In the genomic region with DNA sequence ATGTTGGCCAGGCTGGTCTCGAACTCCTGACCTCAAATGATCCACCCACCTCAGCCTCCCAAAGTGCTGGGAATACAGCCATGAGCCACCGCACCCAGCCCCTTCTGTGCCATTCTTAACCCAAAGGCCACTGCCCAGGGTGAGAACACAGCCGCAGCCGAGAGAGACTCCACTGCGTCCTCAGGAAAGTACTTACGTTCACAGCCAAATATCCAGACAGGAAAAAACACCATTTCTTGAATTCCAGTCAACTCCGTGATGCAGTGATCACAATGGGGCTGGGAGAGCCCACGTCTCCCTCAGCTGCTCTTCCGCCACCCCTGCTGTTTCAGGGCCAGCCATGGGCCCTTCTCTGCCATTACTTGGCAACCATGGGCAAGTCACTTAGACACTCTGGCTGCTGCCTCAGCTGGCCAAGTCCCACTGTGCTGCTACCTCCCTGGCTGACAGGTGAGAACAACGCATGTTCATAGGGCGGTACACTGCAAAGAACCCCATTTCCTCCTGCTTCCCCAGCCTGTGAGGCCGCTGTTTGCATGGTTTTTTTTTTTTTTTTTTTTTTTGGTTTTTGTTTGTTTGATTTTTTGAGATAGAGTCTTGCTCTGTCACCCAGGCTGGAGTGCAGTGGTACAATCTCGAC, we compare ENCODE assay signal across 1 cellular context.
TF ChIP-seq lines count a peak whose summit lies in the region.

No MANE protein-coding gene starts in this region.

TF ChIP-seq in H1, 55 proteins besides CTCF, POLR2A, EP300 and RAD21:
- TF ChIP-seq RXRA (IDR thresholded peaks at IDR 0.05; ENCODE audit: insufficient read depth, low read depth, low read length) = no peak
- TF ChIP-seq MAFK (IDR thresholded peaks at IDR 0.05; ENCODE audit: low read depth, low read length) = no peak
- TF ChIP-seq SP2 (IDR thresholded peaks at IDR 0.05; ENCODE audit: low read length) = no peak
- no peak for TF ChIP-seq BRCA1 (IDR thresholded peaks at IDR 0.05; ENCODE audit: low read depth, low read length)
- TF ChIP-seq TCF12 (IDR thresholded peaks at IDR 0.05; ENCODE audit: low read depth, low read length) = no peak
- no peak for TF ChIP-seq EZH2 (IDR thresholded peaks at IDR 0.05; ENCODE audit: low read depth, low read length, severe bottlenecking)
- TF ChIP-seq, protein P1, sequence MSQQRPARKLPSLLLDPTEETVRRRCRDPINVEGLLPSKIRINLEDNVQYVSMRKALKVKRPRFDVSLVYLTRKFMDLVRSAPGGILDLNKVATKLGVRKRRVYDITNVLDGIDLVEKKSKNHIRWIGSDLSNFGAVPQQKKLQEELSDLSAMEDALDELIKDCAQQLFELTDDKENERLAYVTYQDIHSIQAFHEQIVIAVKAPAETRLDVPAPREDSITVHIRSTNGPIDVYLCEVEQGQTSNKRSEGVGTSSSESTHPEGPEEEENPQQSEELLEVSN (IDR thresholded peaks at IDR 0.05) = no peak
- TF ChIP-seq CBX8 (IDR thresholded peaks at IDR 0.05; ENCODE audit: borderline replicate concordance, low read depth, low read length) = no peak
- TF ChIP-seq FOSL1 (IDR thresholded peaks at IDR 0.05; ENCODE audit: insufficient read depth, low read depth, low read length) = no peak
- TF ChIP-seq PHF8 (conservative IDR thresholded peaks at IDR 0.05; ENCODE audit: low read depth, low read length) = no peak
- TF ChIP-seq RBBP5 (IDR thresholded peaks at IDR 0.05; ENCODE audit: borderline replicate concordance, low read depth, low read length) = no peak
- TF ChIP-seq, protein P2, sequence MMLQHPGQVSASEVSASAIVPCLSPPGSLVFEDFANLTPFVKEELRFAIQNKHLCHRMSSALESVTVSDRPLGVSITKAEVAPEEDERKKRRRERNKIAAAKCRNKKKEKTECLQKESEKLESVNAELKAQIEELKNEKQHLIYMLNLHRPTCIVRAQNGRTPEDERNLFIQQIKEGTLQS (IDR thresholded peaks at IDR 0.05; ENCODE audit: insufficient read depth, low read depth, low read length) = no peak
- no peak for TF ChIP-seq JUND (IDR thresholded peaks at IDR 0.05; ENCODE audit: low read length)
- TF ChIP-seq, protein P3, sequence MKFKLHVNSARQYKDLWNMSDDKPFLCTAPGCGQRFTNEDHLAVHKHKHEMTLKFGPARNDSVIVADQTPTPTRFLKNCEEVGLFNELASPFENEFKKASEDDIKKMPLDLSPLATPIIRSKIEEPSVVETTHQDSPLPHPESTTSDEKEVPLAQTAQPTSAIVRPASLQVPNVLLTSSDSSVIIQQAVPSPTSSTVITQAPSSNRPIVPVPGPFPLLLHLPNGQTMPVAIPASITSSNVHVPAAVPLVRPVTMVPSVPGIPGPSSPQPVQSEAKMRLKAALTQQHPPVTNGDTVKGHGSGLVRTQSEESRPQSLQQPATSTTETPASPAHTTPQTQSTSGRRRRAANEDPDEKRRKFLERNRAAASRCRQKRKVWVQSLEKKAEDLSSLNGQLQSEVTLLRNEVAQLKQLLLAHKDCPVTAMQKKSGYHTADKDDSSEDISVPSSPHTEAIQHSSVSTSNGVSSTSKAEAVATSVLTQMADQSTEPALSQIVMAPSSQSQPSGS (IDR thresholded peaks at IDR 0.05; ENCODE audit: low read length) = no peak
- no peak for TF ChIP-seq POLR2AphosphoS5 (IDR thresholded peaks at IDR 0.05; ENCODE audit: low read depth, low read length)
- TF ChIP-seq NANOG (IDR thresholded peaks at IDR 0.05; ENCODE audit: insufficient read depth, low read depth, low read length, poor library complexity, severe bottlenecking) = no peak
- TF ChIP-seq KDM4A (IDR thresholded peaks at IDR 0.05; ENCODE audit: low read depth, low read length, severe bottlenecking) = no peak
